In the genomic region with DNA sequence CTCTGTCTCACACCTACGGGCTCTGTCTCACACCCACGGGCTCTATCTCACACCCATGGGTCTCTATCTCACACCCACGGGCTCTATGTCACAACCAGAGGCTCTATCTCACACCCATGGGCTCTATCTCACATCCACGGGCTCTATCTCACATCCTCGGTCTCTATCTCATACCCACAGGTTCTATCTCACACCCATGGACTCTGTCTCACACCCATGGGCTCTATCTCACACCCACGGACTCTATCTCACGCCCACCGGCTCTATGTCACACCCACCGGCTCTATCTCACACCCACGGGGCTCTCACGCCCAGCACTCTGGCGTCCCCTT, we compare ENCODE assay signal across 1 cellular context.
TF ChIP-seq lines count a peak whose summit lies in the region.

No MANE protein-coding gene starts in this region.

TF ChIP-seq in GM23338, 12 proteins besides CTCF, POLR2A, EP300 and RAD21 (continued from another document):
- TF ChIP-seq, protein P1, sequence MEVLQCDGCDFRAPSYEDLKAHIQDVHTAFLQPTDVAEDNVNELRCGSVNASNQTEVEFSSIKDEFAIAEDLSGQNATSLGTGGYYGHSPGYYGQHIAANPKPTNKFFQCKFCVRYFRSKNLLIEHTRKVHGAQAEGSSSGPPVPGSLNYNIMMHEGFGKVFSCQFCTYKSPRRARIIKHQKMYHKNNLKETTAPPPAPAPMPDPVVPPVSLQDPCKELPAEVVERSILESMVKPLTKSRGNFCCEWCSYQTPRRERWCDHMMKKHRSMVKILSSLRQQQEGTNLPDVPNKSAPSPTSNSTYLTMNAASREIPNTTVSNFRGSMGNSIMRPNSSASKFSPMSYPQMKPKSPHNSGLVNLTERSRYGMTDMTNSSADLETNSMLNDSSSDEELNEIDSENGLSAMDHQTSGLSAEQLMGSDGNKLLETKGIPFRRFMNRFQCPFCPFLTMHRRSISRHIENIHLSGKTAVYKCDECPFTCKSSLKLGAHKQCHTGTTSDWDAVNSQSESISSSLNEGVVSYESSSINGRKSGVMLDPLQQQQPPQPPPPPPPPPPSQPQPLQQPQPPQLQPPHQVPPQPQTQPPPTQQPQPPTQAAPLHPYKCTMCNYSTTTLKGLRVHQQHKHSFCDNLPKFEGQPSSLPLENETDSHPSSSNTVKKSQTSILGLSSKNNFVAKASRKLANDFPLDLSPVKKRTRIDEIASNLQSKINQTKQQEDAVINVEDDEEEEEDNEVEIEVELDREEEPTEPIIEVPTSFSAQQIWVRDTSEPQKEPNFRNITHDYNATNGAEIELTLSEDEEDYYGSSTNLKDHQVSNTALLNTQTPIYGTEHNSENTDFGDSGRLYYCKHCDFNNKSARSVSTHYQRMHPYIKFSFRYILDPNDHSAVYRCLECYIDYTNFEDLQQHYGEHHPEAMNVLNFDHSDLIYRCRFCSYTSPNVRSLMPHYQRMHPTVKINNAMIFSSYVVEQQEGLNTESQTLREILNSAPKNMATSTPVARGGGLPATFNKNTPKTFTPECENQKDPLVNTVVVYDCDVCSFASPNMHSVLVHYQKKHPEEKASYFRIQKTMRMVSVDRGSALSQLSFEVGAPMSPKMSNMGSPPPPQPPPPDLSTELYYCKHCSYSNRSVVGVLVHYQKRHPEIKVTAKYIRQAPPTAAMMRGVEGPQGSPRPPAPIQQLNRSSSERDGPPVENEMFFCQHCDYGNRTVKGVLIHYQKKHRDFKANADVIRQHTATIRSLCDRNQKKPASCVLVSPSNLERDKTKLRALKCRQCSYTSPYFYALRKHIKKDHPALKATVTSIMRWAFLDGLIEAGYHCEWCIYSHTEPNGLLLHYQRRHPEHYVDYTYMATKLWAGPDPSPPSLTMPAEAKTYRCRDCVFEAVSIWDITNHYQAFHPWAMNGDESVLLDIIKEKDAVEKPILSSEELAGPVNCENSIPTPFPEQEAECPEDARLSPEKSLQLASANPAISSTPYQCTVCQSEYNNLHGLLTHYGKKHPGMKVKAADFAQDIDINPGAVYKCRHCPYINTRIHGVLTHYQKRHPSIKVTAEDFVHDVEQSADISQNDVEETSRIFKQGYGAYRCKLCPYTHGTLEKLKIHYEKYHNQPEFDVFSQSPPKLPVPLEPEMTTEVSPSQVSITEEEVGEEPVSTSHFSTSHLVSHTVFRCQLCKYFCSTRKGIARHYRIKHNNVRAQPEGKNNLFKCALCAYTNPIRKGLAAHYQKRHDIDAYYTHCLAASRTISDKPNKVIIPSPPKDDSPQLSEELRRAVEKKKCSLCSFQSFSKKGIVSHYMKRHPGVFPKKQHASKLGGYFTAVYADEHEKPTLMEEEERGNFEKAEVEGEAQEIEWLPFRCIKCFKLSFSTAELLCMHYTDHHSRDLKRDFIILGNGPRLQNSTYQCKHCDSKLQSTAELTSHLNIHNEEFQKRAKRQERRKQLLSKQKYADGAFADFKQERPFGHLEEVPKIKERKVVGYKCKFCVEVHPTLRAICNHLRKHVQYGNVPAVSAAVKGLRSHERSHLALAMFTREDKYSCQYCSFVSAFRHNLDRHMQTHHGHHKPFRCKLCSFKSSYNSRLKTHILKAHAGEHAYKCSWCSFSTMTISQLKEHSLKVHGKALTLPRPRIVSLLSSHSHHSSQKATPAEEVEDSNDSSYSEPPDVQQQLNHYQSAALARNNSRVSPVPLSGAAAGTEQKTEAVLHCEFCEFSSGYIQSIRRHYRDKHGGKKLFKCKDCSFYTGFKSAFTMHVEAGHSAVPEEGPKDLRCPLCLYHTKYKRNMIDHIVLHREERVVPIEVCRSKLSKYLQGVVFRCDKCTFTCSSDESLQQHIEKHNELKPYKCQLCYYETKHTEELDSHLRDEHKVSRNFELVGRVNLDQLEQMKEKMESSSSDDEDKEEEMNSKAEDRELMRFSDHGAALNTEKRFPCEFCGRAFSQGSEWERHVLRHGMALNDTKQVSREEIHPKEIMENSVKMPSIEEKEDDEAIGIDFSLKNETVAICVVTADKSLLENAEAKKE (CRISPR knock-in tag; IDR thresholded peaks at IDR 0.05), result no peak
- no peak for TF ChIP-seq CREB1 (CRISPR knock-in tag; IDR thresholded peaks at IDR 0.05; ENCODE audit: low read depth)
- TF ChIP-seq EZH2phosphoT487 (IDR thresholded peaks at IDR 0.05; ENCODE audit: unreplicated experiment), result no peak
- TF ChIP-seq EZH2 (IDR thresholded peaks at IDR 0.05; ENCODE audit: low read depth, unreplicated experiment), result no peak
- TF ChIP-seq JUNB (IDR thresholded peaks at IDR 0.05; ENCODE audit: unreplicated experiment), result no peak
- no peak for TF ChIP-seq ZNF114 (CRISPR knock-in tag; IDR thresholded peaks at IDR 0.05)
- no peak for TF ChIP-seq ZNF331 (CRISPR knock-in tag; IDR thresholded peaks at IDR 0.05; ENCODE audit: low read depth)
